In genomic region chr7:38283809-38284208, GRCh38 we compare ENCODE assay signal across 16 cellular contexts.
"Had no signal": no experiment of that assay in that cellular context is flagged by ENCODE, and none has a peak within 500 bp of the region (broad histone marks: within the 10 kb centered on the region; RNA-seq: fewer than 3 reads in every experiment).

No MANE protein-coding gene starts in this region.

- H3K4me1 Mint-ChIP-seq: activated T-helper 17 cell treated with anti-CD3 and anti-CD28 coated beads, Interleukin-2, amount 50 U/mL, for 72 hours; stimulated activated effector memory CD8-positive, alpha-beta T cell treated with anti-CD3 and anti-CD28 coated beads, Interleukin-12 subunit alpha, Interleukin-12 subunit beta, amount 100 ng/mL, for 72 hours had no signal

- H3K36me3 ChIP-seq: ascending aorta, breast epithelium, neutrophil, thoracic aorta, upper lobe of right lung had no signal

- H3K27ac ChIP-seq: ascending aorta, breast epithelium, neutrophil, thoracic aorta, upper lobe of right lung had no signal

- H3K27ac Mint-ChIP-seq: activated T-helper 17 cell treated with anti-CD3 and anti-CD28 coated beads, Interleukin-2, amount 50 U/mL, for 72 hours; stimulated activated effector memory CD8-positive, alpha-beta T cell treated with anti-CD3 and anti-CD28 coated beads, Interleukin-12 subunit alpha, Interleukin-12 subunit beta, amount 100 ng/mL, for 72 hours had no signal

- H3K9me3 ChIP-seq: ascending aorta, breast epithelium, neutrophil, thoracic aorta, upper lobe of right lung had no signal

- H3K4me3 ChIP-seq: ascending aorta, breast epithelium, lung, thoracic aorta, upper lobe of right lung had no signal

- H3K27me3 Mint-ChIP-seq: activated naive CD8-positive, alpha-beta T cell treated with anti-CD3 and anti-CD28 coated beads, Interleukin-2, amount 50 U/mL, for 24 hours; activated T-helper 17 cell treated with anti-CD3 and anti-CD28 coated beads, Interleukin-2, amount 50 U/mL, for 72 hours had no signal

- H3K4me3 Mint-ChIP-seq: activated naive CD8-positive, alpha-beta T cell treated with anti-CD3 and anti-CD28 coated beads, Interleukin-2, amount 50 U/mL, for 24 hours; activated T-helper 17 cell treated with anti-CD3 and anti-CD28 coated beads, Interleukin-2, amount 50 U/mL, for 72 hours; naive B cell; stimulated activated effector memory CD8-positive, alpha-beta T cell treated with anti-CD3 and anti-CD28 coated beads, Interleukin-12 subunit alpha, Interleukin-12 subunit beta, amount 100 ng/mL, for 72 hours had no signal

- DNase-seq: activated CD4-positive, alpha-beta T cell treated with anti-CD3 and anti-CD28 coated beads, Interleukin-2, amount 50 U/mL, for 48 hours; activated CD4-positive, CD25-positive, alpha-beta regulatory T cell treated with anti-CD3 and anti-CD28 coated beads, Interleukin-2, amount 50 U/mL, for 72 hours; activated naive CD4-positive, alpha-beta T cell treated with Interleukin-2 at 50 U/mL for 16 hours; activated naive CD8-positive, alpha-beta T cell treated with anti-CD3 and anti-CD28 coated beads, Interleukin-2, amount 50 U/mL, for 24 hours; head of caudate nucleus; left cardiac atrium; midbrain; naive B cell; upper lobe of right lung had no signal

- H3K9me3 Mint-ChIP-seq: activated naive CD8-positive, alpha-beta T cell treated with anti-CD3 and anti-CD28 coated beads, Interleukin-2, amount 50 U/mL, for 24 hours; activated T-helper 17 cell treated with anti-CD3 and anti-CD28 coated beads, Interleukin-2, amount 50 U/mL, for 72 hours; naive B cell; stimulated activated effector memory CD8-positive, alpha-beta T cell treated with anti-CD3 and anti-CD28 coated beads, Interleukin-12 subunit alpha, Interleukin-12 subunit beta, amount 100 ng/mL, for 72 hours had no signal

- H3K27me3 ChIP-seq: ascending aorta, breast epithelium, neutrophil had no signal

- ATAC-seq: activated naive CD8-positive, alpha-beta T cell treated with anti-CD3 and anti-CD28 coated beads, Interleukin-2, amount 50 U/mL, for 24 hours; activated T-helper 17 cell treated with anti-CD3 and anti-CD28 coated beads, Interleukin-2, amount 50 U/mL, for 72 hours; left cardiac atrium; stimulated activated effector memory CD8-positive, alpha-beta T cell treated with anti-CD3 and anti-CD28 coated beads, Interleukin-12 subunit alpha, Interleukin-12 subunit beta, amount 100 ng/mL, for 72 hours; upper lobe of right lung had no signal

- H3K36me3 Mint-ChIP-seq: naive B cell; stimulated activated effector memory CD8-positive, alpha-beta T cell treated with anti-CD3 and anti-CD28 coated beads, Interleukin-12 subunit alpha, Interleukin-12 subunit beta, amount 100 ng/mL, for 72 hours had no signal

- H3K4me1 ChIP-seq: ascending aorta, breast epithelium, upper lobe of right lung had no signal
